ENCODE assay signal across 8 cellular contexts in the genomic region with DNA sequence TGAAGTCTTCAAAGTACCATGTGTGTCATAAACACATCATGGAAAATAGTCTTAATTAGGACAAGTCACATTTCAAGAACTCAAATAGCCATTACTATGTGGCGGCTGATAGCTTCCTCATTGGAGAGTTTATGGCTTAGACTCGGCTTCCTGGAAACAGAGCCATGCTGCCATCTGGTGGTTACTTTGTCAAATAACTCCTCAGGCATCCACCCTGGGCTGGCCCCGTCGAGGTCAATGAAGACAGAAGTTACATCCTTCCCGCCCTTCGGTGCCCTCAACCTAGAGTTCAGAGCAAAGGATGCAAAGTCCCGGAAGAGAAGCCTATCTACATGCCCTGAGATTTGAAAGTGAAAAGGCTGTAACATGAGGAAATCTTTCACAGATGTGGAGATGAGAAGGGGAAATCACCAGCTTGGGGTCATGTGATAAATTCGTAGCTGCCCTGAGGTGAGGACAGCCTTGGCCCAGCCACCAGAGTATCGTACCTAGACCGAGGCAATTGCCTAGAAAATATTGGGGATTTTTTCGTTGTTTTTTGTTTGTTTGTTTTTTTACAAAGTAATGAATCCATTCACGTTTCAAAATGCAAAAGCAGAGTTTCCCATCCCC. TPM values are rescaled to one million over a fixed set of nuclear protein-coding genes. Genes with fewer than 3 reads are reported as not detected.
DNase-seq lines count a peak whose midpoint lies in the region; ATAC-seq and TF ChIP-seq lines count a peak whose summit lies in the region.

No MANE protein-coding gene starts in this region.

- H3K27me3 Mint-ChIP-seq in T-cell, result peaks cover 17 to 25% of the 10 kb centered on the region in 2 donors

- no peaks in the 10 kb centered on the region for H3K9me3 ChIP-seq in adrenal gland (replicated peaks in 1 of 3)

- H3K27me3 ChIP-seq in adrenal gland, result no peaks in the 10 kb centered on the region

- TF ChIP-seq POLR2A in adrenal gland (IDR thresholded peaks at IDR 0.05), result no peak

- no peaks in the 10 kb centered on the region for H3K36me3 Mint-ChIP-seq in T-cell

- WGBS in adrenal gland, 4 donors, result 8 to 12% (median 9%) methylated on average over 12 of the region's 12 CpGs

- no peaks in the 10 kb centered on the region for H3K4me1 ChIP-seq in adrenal gland (replicated peaks in 1 of 2)

- POLR2A ChIA-PET in T-cell (lab: Charles Lee), result interaction anchor here (0.6 to 0.7 kb wide), 2 partner anchors 8 to 148 kb away, joined by 3 read pairs; no protein-coding TSS in a partner anchor

- intact Hi-C loops in adrenal gland (cut with DNase I) (loop anchor here (2.0 to 10.0 kb wide), 5 partner anchors 146 to 529 kb away; no protein-coding TSS in a partner anchor), left cardiac atrium (cut with DNase I) (loop anchor here (1.0 to 10.0 kb wide), 3 partner anchors 146 to 199 kb away; no protein-coding TSS in a partner anchor)

- no peaks in the 10 kb centered on the region for H3K9me3 Mint-ChIP-seq in T-cell

- TF ChIP-seq CTCF in GM12875 (IDR thresholded peaks at IDR 0.05; ENCODE audit: borderline replicate concordance, insufficient read depth, low read depth, low read length) (peak; percentile 61), adrenal gland (IDR thresholded peaks at IDR 0.05) (peak; percentile 57 to 94 (median 86))

- H3K4me3 Mint-ChIP-seq in T-cell, result no peak overlapping the region

- no peaks in the 10 kb centered on the region for H3K36me3 ChIP-seq in adrenal gland (replicated peaks in 1 of 2)

- no peak overlapping the region for H3K27ac ChIP-seq in adrenal gland

- peak overlapping the region in 1 of 2 donors; percentile 45 for H3K27ac Mint-ChIP-seq in T-cell

- DNase-seq in NCI-H187 (lab: John Stamatoyannopoulos, UW), result peak; percentile 9 to 20
- DNase-seq in T-cell, result peak; percentile 35 to 75 (median 65)
- peak; percentile 67 to 91 (median 79) for DNase-seq in adrenal gland
- DNase-seq in left cardiac atrium, result peak; percentile 69
- DNase-seq in retina, result peak; percentile 73

- CTCF ChIA-PET in T-cell (lab: Charles Lee), result interaction anchor here (0.6 to 4.5 kb wide), 14 partner anchors 13 to 200 kb away, joined by 3 to 76 read pairs (median 4); no protein-coding TSS in a partner anchor

- H3K4me1 Mint-ChIP-seq in T-cell, result peaks cover 3 to 5% (median 3%) of the 10 kb centered on the region in 3 donors

- H3K4me3 ChIP-seq in GM12875 (ENCODE audit: low read depth, low read length), result no peak overlapping the region
- no peak overlapping the region for H3K4me3 ChIP-seq in adrenal gland

- ATAC-seq in HG02870 (IDR thresholded peaks at IDR 0.05; ENCODE audit: unreplicated experiment) (peak; percentile 63), T-cell (replicated peaks in 1 of 4) (peak; percentile 79 to 95 (median 92)), left cardiac atrium (peak; percentile 93 to 96), GM19467 (IDR thresholded peaks at IDR 0.05; ENCODE audit: unreplicated experiment) (no peak)

RNA-seq across cellular contexts. Expression of a gene that starts 45.5 kb away (rescaled TPM):
- 10 to 100 TPM in 4 of 5 donors, 1 to 10 TPM in 1; 9.7 to 20.9 (median 17.9) TPM for total RNA-seq in T-cell
- total RNA-seq in adrenal gland, result 10 to 100 TPM in 3 of 8 donors, 1 to 10 TPM in 5; 1.2 to 34.9 (median 5.2) TPM
- polyA plus RNA-seq in adrenal gland, result 1 to 10 TPM; 1.2 to 2.6 (median 2.4) TPM
- total RNA-seq in left cardiac atrium, result 1 to 10 TPM; 1.6 to 3.1 TPM

Comparison
In these comparisons a context has a peak if more than half of its experiments do, and no peak if none do; other contexts are left out.
1. DNase-seq: peak in every context shown above with its lines; median percentile 79 in adrenal gland; 73 in retina; 69 in left cardiac atrium; 65 in T-cell; 14 in NCI-H187.